12 cellular contexts compared by ENCODE assay signal in the genomic region with DNA sequence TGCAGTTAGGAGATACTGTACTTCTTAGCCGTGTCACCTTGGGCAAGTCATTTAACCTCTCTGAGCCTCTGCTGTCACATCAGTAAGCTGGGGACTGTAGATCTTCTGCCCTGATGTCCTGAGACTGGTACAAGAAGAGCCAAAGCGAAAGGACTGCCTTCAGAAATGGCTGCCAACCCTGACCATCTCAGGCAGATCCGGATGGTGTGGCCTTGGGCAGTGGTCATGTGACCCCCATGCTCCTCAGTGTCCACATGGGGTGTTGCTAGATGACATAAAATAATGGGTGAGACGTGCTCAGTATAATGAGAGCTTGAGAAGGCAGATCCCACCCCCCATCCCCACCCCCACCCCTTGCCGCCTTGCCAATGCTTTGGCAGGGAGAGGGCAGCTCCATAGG.
DNase-seq lines count a peak whose midpoint lies in the region; ATAC-seq and TF ChIP-seq lines count a peak whose summit lies in the region.
"Had no signal": no experiment of that assay in that cellular context is flagged by ENCODE, and none has a peak within 500 bp of the region (broad histone marks: within the 10 kb centered on the region; RNA-seq: fewer than 3 reads in every experiment).

No MANE protein-coding gene starts in this region.

- H2AFZ ChIP-seq in neural progenitor cell (replicated peaks) (no peak overlapping the region), PC-3 (ENCODE audit: low read length) (no peak overlapping the region)

- no peaks in the 10 kb centered on the region for H3K36me3 Mint-ChIP-seq in neural progenitor cell
- H3K36me3 Mint-ChIP-seq: natural killer cell had no signal

- H3K4me1 Mint-ChIP-seq in neural progenitor cell = peaks cover 38% of the 10 kb centered on the region
- H3K4me1 Mint-ChIP-seq: natural killer cell had no signal

- WGBS in gastroesophageal sphincter (ENCODE audit: low coverage in 1 of 2), 2 donors = no CpG with 5 or more reads among the region's 5 CpGs
- 61% methylated on average over 5 of the region's 5 CpGs; no CpG with 5 or more reads in 1 of the 2 donors for WGBS in transverse colon (ENCODE audit: low coverage in 1 of 2), 2 donors

- H4K20me1 ChIP-seq in neural progenitor cell (ENCODE audit: low read depth) = no peaks in the 10 kb centered on the region
- H4K20me1 ChIP-seq in PC-3 (ENCODE audit: low read length) = no peaks in the 10 kb centered on the region

- H3F3A ChIP-seq in neural progenitor cell (ENCODE audit: low read depth) (peaks cover 12% of the 10 kb centered on the region), PC-3 (ENCODE audit: low read length, unreplicated experiment) (no peaks in the 10 kb centered on the region)

- no TSS peak for BruUV-seq in PC-3 (replicated peaks; lab: Mats Ljungman, UMichigan)

- TF ChIP-seq EP300 in gastroesophageal sphincter (IDR thresholded peaks at IDR 0.05) (no peak), transverse colon (IDR thresholded peaks at IDR 0.05; ENCODE audit: low read depth) (no peak)

- H3K9ac ChIP-seq in neural progenitor cell = no peak overlapping the region
- no peak overlapping the region for H3K9ac ChIP-seq in PC-3 (ENCODE audit: low read length)

- H3K27me3 ChIP-seq in ascending aorta (no peaks in the 10 kb centered on the region), gastroesophageal sphincter (no peaks in the 10 kb centered on the region), neural progenitor cell (peaks cover 4% of the 10 kb centered on the region), transverse colon (no peaks in the 10 kb centered on the region), PC-3 (ENCODE audit: low read length) (no peaks in the 10 kb centered on the region)
- H3K27me3 ChIP-seq: SJSA1 had no signal

- POLR2A ChIA-PET in PC-3 (lab: Charles Lee; ENCODE audit: unreplicated experiment) = no interaction called here

- H3K4me2 ChIP-seq in neural progenitor cell = peak overlapping the region; percentile 66
- no peak overlapping the region for H3K4me2 ChIP-seq in PC-3 (ENCODE audit: low read length)

- no peak for DNase-seq in ascending aorta (ENCODE audit: low spot score in 2 of 2)
- no peak for DNase-seq in neural progenitor cell (ENCODE audit: low spot score)
- no peak for DNase-seq in transverse colon
- DNase-seq in NOMO-1 (lab: John Stamatoyannopoulos, UW; ENCODE audit: unreplicated experiment in 2 of 2) = no peak
- no peak for DNase-seq in PC-3
- DNase-seq in T-helper 1 cell = no peak
- DNase-seq: COR-L47, natural killer cell, NCI-H510A treated with DMSO at 0.1 percent for 48 hours, WERI-Rb-1 had no signal

- H3K27ac Mint-ChIP-seq in neural progenitor cell = no peak overlapping the region
- H3K27ac Mint-ChIP-seq: natural killer cell had no signal

- H3K9me3 ChIP-seq in ascending aorta (no peaks in the 10 kb centered on the region), gastroesophageal sphincter (no peaks in the 10 kb centered on the region), neural progenitor cell (ENCODE audit: low read depth) (no peaks in the 10 kb centered on the region), transverse colon (no peaks in the 10 kb centered on the region), PC-3 (ENCODE audit: low read length) (no peaks in the 10 kb centered on the region)
- H3K9me3 ChIP-seq: SJSA1 had no signal

- ATAC-seq in gastroesophageal sphincter (no peak), PC-3 (no peak)
- ATAC-seq: natural killer cell had no signal

- H3K4me3 ChIP-seq in ascending aorta (peak overlapping the region; percentile 33 to 52), gastroesophageal sphincter (peak overlapping the region in 1 of 2 donors; percentile 24), neural progenitor cell (no peak overlapping the region), transverse colon (no peak overlapping the region), PC-3 (ENCODE audit: low read length) (no peak overlapping the region)
- H3K4me3 ChIP-seq: SJSA1 had no signal

- in situ Hi-C loops in transverse colon (cut with MboI; ENCODE audit: low pct_ligation_motif_present in 1 of 4, low pct_unique_long_range_greater_than_20kb in 1 of 4, low sequenced_read_pairs in 3 of 4) = no loop called here

- H3K27me3 Mint-ChIP-seq in neural progenitor cell (ENCODE audit: insufficient read depth, low read depth) = peaks cover 2% of the 10 kb centered on the region

- H3K79me2 ChIP-seq in neural progenitor cell (ENCODE audit: low read depth) (no peaks in the 10 kb centered on the region), PC-3 (ENCODE audit: low read length) (no peaks in the 10 kb centered on the region)

- CTCF ChIA-PET in PC-3 (lab: Charles Lee) = no interaction called here

- H3K9me3 Mint-ChIP-seq in neural progenitor cell = peaks cover 6% of the 10 kb centered on the region
- H3K9me3 Mint-ChIP-seq: natural killer cell had no signal

- TF ChIP-seq CTCF in ascending aorta (IDR thresholded peaks at IDR 0.05) = no peak
- TF ChIP-seq CTCF in gastroesophageal sphincter (IDR thresholded peaks at IDR 0.05) = no peak
- no peak for TF ChIP-seq CTCF in neural progenitor cell (IDR thresholded peaks at IDR 0.05)
- TF ChIP-seq CTCF in transverse colon (IDR thresholded peaks at IDR 0.05) = no peak
- TF ChIP-seq CTCF in PC-3 (conservative IDR thresholded peaks at IDR 0.05; ENCODE audit: low read depth, low read length) = no peak

- no peaks in the 10 kb centered on the region for H3K36me3 ChIP-seq in ascending aorta
- peaks cover 0 to 18% of the 10 kb centered on the region in 2 donors for H3K36me3 ChIP-seq in gastroesophageal sphincter
- H3K36me3 ChIP-seq in neural progenitor cell = no peaks in the 10 kb centered on the region
- no peaks in the 10 kb centered on the region for H3K36me3 ChIP-seq in transverse colon
- no peaks in the 10 kb centered on the region for H3K36me3 ChIP-seq in PC-3 (ENCODE audit: low read depth, low read length)
- H3K36me3 ChIP-seq: SJSA1, WERI-Rb-1 had no signal

- TF ChIP-seq POLR2A in gastroesophageal sphincter (IDR thresholded peaks at IDR 0.05) (no peak), transverse colon (IDR thresholded peaks at IDR 0.05) (no peak)

- no peaks in the 10 kb centered on the region for H3K9me2 ChIP-seq in PC-3 (replicated peaks; ENCODE audit: low read length)

- H3K4me1 ChIP-seq in ascending aorta (peaks cover 0 to 12% of the 10 kb centered on the region in 2 donors), gastroesophageal sphincter (peaks cover 0 to 30% (median 5%) of the 10 kb centered on the region in 3 donors), neural progenitor cell (peaks cover 22% of the 10 kb centered on the region), transverse colon (peaks cover 0 to 13% (median 0%) of the 10 kb centered on the region in 4 donors), PC-3 (ENCODE audit: insufficient read depth, low read length) (peaks cover 19% of the 10 kb centered on the region)
- H3K4me1 ChIP-seq: SJSA1 had no signal

- peak overlapping the region; percentile 6 for H3K4me3 Mint-ChIP-seq in neural progenitor cell
- H3K4me3 Mint-ChIP-seq: natural killer cell had no signal

- H3K27ac ChIP-seq in ascending aorta (peak overlapping the region; percentile 66 to 84), gastroesophageal sphincter (peak overlapping the region in 3 of 4 donors; percentile 72 to 79 (median 78)), neural progenitor cell (no peak overlapping the region), transverse colon (peak overlapping the region; percentile 10 to 70 (median 60)), PC-3 (ENCODE audit: low read length) (no peak overlapping the region)
- H3K27ac ChIP-seq: SJSA1, WERI-Rb-1 had no signal

- intact Hi-C loops in ascending aorta (cut with DNase I) (loop anchor here (2.0 to 5.0 kb wide), 3 partner anchors 39 to 146 kb away; partner anchors contain the start of genes MAMLD1 and MTM1), transverse colon (cut with DNase I; ENCODE audit: low total_unique reads) (no loop called here), PC-3 (cut with micrococcal nuclease) (no loop called here)

Comparison
In these comparisons a context has a peak if more than half of its experiments do, and no peak if none do; other contexts are left out.
1. H3K27ac ChIP-seq: peak in ascending aorta (2 of 2), gastroesophageal sphincter (3 of 4) and transverse colon (4 of 4); none in neural progenitor cell (single experiment) and PC-3 (single experiment).
2. H3K4me3 ChIP-seq: peak in ascending aorta (2 of 2); none in neural progenitor cell (single experiment), transverse colon (0 of 4) and PC-3 (single experiment).